In genomic region chr17:8209909-8210760, GRCh38 we compare ENCODE assay signal across 8 cellular contexts. TPM values are rescaled to one million over a fixed set of nuclear protein-coding genes. Genes with fewer than 3 reads are reported as not detected.
DNase-seq lines count a peak whose midpoint lies in the region; ATAC-seq and TF ChIP-seq lines count a peak whose summit lies in the region.

AURKB (minus strand) TSS chr17:8210575; CDS start chr17:8210224, 351 bp downstream.

- no peak for TF ChIP-seq CTCF in AG09319 (IDR thresholded peaks at IDR 0.05; ENCODE audit: low read depth, low read length)

- DNase-seq in AG09319 (ENCODE audit: extremely low read depth, low read depth): peak; percentile 93
- peak; percentile 89 for DNase-seq in NCI-H446 treated with DMSO at 0.1 percent for 48 hours (lab: John Stamatoyannopoulos, UW)
- peak; percentile 91 for DNase-seq in activated CD4-positive, CD25-positive, alpha-beta regulatory T cell treated with anti-CD3 and anti-CD28 coated beads, Interleukin-2, amount 50 U/mL, for 72 hours
- DNase-seq in cerebellum (ENCODE audit: low spot score): peak; percentile 99
- DNase-seq in kidney glomerular epithelial cell (lab: John Stamatoyannopoulos, UW): peak; percentile 91
- peak; percentile 80 for DNase-seq in stimulated activated CD4-positive, alpha-beta T cell treated with anti-CD3 and anti-CD28 coated beads, Interleukin-1b, Interleukin-23, amount 100 ng/mL, for 1 hour (ENCODE audit: low read depth in 2 of 2)

- ATAC-seq in GM19025 (IDR thresholded peaks at IDR 0.05; ENCODE audit: low read depth, unreplicated experiment) (peak; percentile 76), HG03280 (IDR thresholded peaks at IDR 0.05; ENCODE audit: unreplicated experiment) (peak; percentile 87)

RNA-seq across cellular contexts. Expression of gene AURKB, which starts in this region (rescaled TPM):
- 15.2 TPM for total RNA-seq in cerebellum

Comparison
In these comparisons a context has a peak if more than half of its experiments do, and no peak if none do; other contexts are left out.
1. Peak in every context shown above with its lines: DNase-seq and ATAC-seq.